In the genomic region with DNA sequence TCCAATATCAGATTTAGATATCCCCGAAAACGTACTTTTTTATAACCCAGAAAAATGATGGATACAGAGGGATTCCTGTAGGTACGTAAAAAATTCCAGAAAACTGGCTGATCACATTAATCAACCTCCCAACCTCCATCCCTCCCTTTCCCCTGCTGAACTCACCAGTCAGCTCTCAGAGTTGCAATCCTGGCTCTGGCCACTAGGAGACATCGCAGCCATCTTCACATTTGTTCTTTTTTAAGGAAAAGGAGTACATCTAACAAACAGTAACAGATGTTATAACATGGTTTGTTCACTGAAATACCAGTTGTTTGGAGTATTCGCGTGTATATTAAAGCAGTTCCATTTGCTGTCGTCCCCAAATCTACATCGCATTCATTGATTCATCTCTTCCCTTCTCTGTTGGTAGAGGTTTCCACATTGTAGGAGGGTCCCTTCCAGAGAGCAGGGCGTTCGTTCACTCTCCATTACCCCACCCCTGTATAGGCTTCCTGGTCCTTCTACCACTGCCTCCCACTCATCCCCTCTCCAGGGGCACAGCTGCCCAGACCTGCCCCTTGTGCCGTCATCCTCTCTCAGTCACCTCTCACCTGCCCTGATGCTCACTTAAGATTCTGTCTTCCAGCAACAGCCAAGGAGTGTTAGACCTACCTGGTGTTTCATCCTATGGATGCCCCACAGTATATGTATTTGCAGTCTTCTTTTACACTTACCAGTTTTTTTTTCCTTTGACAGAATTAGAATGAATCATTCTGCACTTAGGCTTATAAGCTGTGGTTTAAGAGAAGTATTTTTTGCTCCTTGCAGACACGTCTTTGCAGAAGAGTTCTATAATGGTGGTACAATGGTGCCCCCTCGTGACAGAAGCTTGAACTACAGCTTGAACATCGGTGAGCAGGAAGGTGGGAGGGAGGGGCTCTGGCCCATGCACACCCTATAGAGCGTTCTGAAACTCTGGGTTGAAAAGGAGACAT, we compare ENCODE assay signal across 2 cellular contexts.
TF ChIP-seq lines count a peak whose summit lies in the region.

No MANE protein-coding gene starts in this region.

TF ChIP-seq in WTC11, 78 proteins besides CTCF, POLR2A, EP300 and RAD21 (continues in another document):
- TF ChIP-seq, protein P1, sequence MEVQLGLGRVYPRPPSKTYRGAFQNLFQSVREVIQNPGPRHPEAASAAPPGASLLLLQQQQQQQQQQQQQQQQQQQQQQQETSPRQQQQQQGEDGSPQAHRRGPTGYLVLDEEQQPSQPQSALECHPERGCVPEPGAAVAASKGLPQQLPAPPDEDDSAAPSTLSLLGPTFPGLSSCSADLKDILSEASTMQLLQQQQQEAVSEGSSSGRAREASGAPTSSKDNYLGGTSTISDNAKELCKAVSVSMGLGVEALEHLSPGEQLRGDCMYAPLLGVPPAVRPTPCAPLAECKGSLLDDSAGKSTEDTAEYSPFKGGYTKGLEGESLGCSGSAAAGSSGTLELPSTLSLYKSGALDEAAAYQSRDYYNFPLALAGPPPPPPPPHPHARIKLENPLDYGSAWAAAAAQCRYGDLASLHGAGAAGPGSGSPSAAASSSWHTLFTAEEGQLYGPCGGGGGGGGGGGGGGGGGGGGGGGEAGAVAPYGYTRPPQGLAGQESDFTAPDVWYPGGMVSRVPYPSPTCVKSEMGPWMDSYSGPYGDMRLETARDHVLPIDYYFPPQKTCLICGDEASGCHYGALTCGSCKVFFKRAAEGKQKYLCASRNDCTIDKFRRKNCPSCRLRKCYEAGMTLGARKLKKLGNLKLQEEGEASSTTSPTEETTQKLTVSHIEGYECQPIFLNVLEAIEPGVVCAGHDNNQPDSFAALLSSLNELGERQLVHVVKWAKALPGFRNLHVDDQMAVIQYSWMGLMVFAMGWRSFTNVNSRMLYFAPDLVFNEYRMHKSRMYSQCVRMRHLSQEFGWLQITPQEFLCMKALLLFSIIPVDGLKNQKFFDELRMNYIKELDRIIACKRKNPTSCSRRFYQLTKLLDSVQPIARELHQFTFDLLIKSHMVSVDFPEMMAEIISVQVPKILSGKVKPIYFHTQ (CRISPR knock-in tag; IDR thresholded peaks at IDR 0.05): no peak
- no peak for TF ChIP-seq CREB1 (CRISPR knock-in tag; IDR thresholded peaks at IDR 0.05)
- TF ChIP-seq, protein P2, sequence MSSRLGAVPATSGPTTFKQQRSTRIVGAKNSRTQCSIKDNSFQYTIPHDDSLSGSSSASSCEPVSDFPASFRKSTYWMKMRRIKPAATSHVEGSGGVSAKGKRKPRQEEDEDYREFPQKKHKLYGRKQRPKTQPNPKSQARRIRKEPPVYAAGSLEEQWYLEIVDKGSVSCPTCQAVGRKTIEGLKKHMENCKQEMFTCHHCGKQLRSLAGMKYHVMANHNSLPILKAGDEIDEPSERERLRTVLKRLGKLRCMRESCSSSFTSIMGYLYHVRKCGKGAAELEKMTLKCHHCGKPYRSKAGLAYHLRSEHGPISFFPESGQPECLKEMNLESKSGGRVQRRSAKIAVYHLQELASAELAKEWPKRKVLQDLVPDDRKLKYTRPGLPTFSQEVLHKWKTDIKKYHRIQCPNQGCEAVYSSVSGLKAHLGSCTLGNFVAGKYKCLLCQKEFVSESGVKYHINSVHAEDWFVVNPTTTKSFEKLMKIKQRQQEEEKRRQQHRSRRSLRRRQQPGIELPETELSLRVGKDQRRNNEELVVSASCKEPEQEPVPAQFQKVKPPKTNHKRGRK (CRISPR knock-in tag; IDR thresholded peaks at IDR 0.05; ENCODE audit: borderline replicate concordance): no peak
- TF ChIP-seq ZNF396 (CRISPR knock-in tag; IDR thresholded peaks at IDR 0.05; ENCODE audit: borderline replicate concordance): no peak
- no peak for TF ChIP-seq NFE2L1 (CRISPR knock-in tag; IDR thresholded peaks at IDR 0.05)
- TF ChIP-seq E2F4 (CRISPR knock-in tag; IDR thresholded peaks at IDR 0.05; ENCODE audit: borderline replicate concordance, low read depth): no peak
- no peak for TF ChIP-seq HMGXB4 (CRISPR knock-in tag; IDR thresholded peaks at IDR 0.05)
- TF ChIP-seq, protein P3, sequence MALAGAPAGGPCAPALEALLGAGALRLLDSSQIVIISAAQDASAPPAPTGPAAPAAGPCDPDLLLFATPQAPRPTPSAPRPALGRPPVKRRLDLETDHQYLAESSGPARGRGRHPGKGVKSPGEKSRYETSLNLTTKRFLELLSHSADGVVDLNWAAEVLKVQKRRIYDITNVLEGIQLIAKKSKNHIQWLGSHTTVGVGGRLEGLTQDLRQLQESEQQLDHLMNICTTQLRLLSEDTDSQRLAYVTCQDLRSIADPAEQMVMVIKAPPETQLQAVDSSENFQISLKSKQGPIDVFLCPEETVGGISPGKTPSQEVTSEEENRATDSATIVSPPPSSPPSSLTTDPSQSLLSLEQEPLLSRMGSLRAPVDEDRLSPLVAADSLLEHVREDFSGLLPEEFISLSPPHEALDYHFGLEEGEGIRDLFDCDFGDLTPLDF (CRISPR knock-in tag; IDR thresholded peaks at IDR 0.05): no peak
- no peak for TF ChIP-seq KAT7 (CRISPR knock-in tag; IDR thresholded peaks at IDR 0.05; ENCODE audit: borderline replicate concordance)
- no peak for TF ChIP-seq ZBTB43 (CRISPR knock-in tag; IDR thresholded peaks at IDR 0.05)
- no peak for TF ChIP-seq ZBTB21 (CRISPR knock-in tag; IDR thresholded peaks at IDR 0.05; ENCODE audit: borderline replicate concordance)

TF ChIP-seq in HepG2, 621 proteins besides CTCF, POLR2A, EP300 and RAD21 (continued from another document):
- TF ChIP-seq AFF4 (CRISPR knock-in tag; IDR thresholded peaks at IDR 0.05): no peak
- no peak for TF ChIP-seq CREM (IDR thresholded peaks at IDR 0.05)
- no peak for TF ChIP-seq CREM (CRISPR knock-in tag; IDR thresholded peaks at IDR 0.05)
- no peak for TF ChIP-seq SP4 (CRISPR knock-in tag; IDR thresholded peaks at IDR 0.05)
- no peak for TF ChIP-seq SIN3A (IDR thresholded peaks at IDR 0.05; ENCODE audit: borderline replicate concordance, low read depth, low read length)
